Comparison of ENCODE assay signal across 19 cellular contexts in genomic region chr4:93203708-93204107, GRCh38.
A peak's percentile ranks its signal among the peaks of the same experiment; 100 is the strongest.
DNase-seq lines count a peak whose midpoint lies in the region; ATAC-seq, FAIRE-seq and TF ChIP-seq lines count a peak whose summit lies in the region.
"Had no signal": no experiment of that assay in that cellular context is flagged by ENCODE, and none has a peak within 500 bp of the region (broad histone marks: within the 10 kb centered on the region; RNA-seq: fewer than 3 reads in every experiment).

No MANE protein-coding gene starts in this region.

- H3K4me2 ChIP-seq in GM23338, result no peak overlapping the region
- H3K4me2 ChIP-seq: smooth muscle cell had no signal

- no peaks in the 10 kb centered on the region for H3K27me3 Mint-ChIP-seq in GM23338 (ENCODE audit: insufficient read depth, low read depth, poor library complexity)
- H3K27me3 Mint-ChIP-seq: stimulated activated naive CD8-positive, alpha-beta T cell treated with anti-CD3 and anti-CD28 coated beads, Interleukin-15, Interleukin-2, amounts not matched to agents 100 ng/mL and 50 ng/mL, for 24 hours had no signal

- H3K4me1 ChIP-seq in GM23338 (ENCODE audit: insufficient read depth), result peaks cover 7% of the 10 kb centered on the region
- H3K4me1 ChIP-seq: vagina had no signal

- FAIRE-seq in RCC 7860 (lab: Jason Lieb, UNC), result no peak

- no peaks in the 10 kb centered on the region for H3K9me2 ChIP-seq in GM23338 (ENCODE audit: insufficient read depth)

- no peaks in the 10 kb centered on the region for H3K36me3 Mint-ChIP-seq in GM23338 (ENCODE audit: low read depth)
- no peaks in the 10 kb centered on the region for H3K36me3 Mint-ChIP-seq in stimulated activated effector memory CD8-positive, alpha-beta T cell treated with anti-CD3 and anti-CD28 coated beads, Interleukin-12 subunit alpha, Interleukin-12 subunit beta, amount 100 ng/mL, for 72 hours

- H3K79me2 ChIP-seq in GM23338 (replicated peaks; ENCODE audit: insufficient read depth), result no peaks in the 10 kb centered on the region

- H3K4me3 ChIP-seq in GM23338, result no peak overlapping the region
- H3K4me3 ChIP-seq in fibroblast of mammary gland (ENCODE audit: control insufficient read depth, low read depth, low read length), result no peak overlapping the region
- H3K4me3 ChIP-seq in dorsolateral prefrontal cortex, result no peak overlapping the region
- H3K4me3 ChIP-seq: smooth muscle cell, vagina had no signal

- no peak overlapping the region for H3K27ac Mint-ChIP-seq in GM23338
- H3K27ac Mint-ChIP-seq in stimulated activated effector memory CD8-positive, alpha-beta T cell treated with anti-CD3 and anti-CD28 coated beads, Interleukin-12 subunit alpha, Interleukin-12 subunit beta, amount 100 ng/mL, for 72 hours, result no peak overlapping the region
- H3K27ac Mint-ChIP-seq: activated naive CD4-positive, alpha-beta T cell treated with anti-CD3 and anti-CD28 coated beads for 36 hours; stimulated activated naive CD8-positive, alpha-beta T cell treated with anti-CD3 and anti-CD28 coated beads, Interleukin-15, Interleukin-2, amounts not matched to agents 100 ng/mL and 50 ng/mL, for 24 hours had no signal

- no peaks in the 10 kb centered on the region for H3K36me3 ChIP-seq in GM23338 (ENCODE audit: insufficient read depth)
- H3K36me3 ChIP-seq: vagina had no signal

- intact Hi-C loops in dorsolateral prefrontal cortex (cut with DNase I), result no loop called here

- TF ChIP-seq CTCF in GM23338 (conservative IDR thresholded peaks at IDR 0.05; ENCODE audit: low read depth in 2 of 2), result no peak
- TF ChIP-seq CTCF in fibroblast of mammary gland (conservative IDR thresholded peaks at IDR 0.05; ENCODE audit: control insufficient read depth, insufficient read depth, low read depth, low read length), result no peak
- TF ChIP-seq CTCF in dorsolateral prefrontal cortex (IDR thresholded peaks at IDR 0.05 in 54 of 56, conservative IDR thresholded peaks at IDR 0.05 in 2 of 56; ENCODE audit: low read depth in 1 of 56, partially characterized antibody in 56 of 56), result no peak

- H3K4me3 Mint-ChIP-seq in GM23338, result no peak overlapping the region
- no peak overlapping the region for H3K4me3 Mint-ChIP-seq in stimulated activated effector memory CD8-positive, alpha-beta T cell treated with anti-CD3 and anti-CD28 coated beads, Interleukin-12 subunit alpha, Interleukin-12 subunit beta, amount 100 ng/mL, for 72 hours
- H3K4me3 Mint-ChIP-seq: activated naive CD4-positive, alpha-beta T cell treated with anti-CD3 and anti-CD28 coated beads for 36 hours; stimulated activated naive CD8-positive, alpha-beta T cell treated with anti-CD3 and anti-CD28 coated beads, Interleukin-15, Interleukin-2, amounts not matched to agents 100 ng/mL and 50 ng/mL, for 24 hours had no signal

- peaks cover 23% of the 10 kb centered on the region; the same call in 2 of the 3 replicates for H3K4me1 Mint-ChIP-seq in GM23338
- no peaks in the 10 kb centered on the region for H3K4me1 Mint-ChIP-seq in stimulated activated effector memory CD8-positive, alpha-beta T cell treated with anti-CD3 and anti-CD28 coated beads, Interleukin-12 subunit alpha, Interleukin-12 subunit beta, amount 100 ng/mL, for 72 hours

- peak; percentile 71 for ATAC-seq in GM23338
- no peak for ATAC-seq in stimulated activated effector memory CD8-positive, alpha-beta T cell treated with anti-CD3 and anti-CD28 coated beads, Interleukin-12 subunit alpha, Interleukin-12 subunit beta, amount 100 ng/mL, for 72 hours
- ATAC-seq: PC-3 had no signal

- no peak overlapping the region for H3K27ac ChIP-seq in GM23338 (ENCODE audit: low read depth)
- H3K27ac ChIP-seq in dorsolateral prefrontal cortex, result no peak overlapping the region
- H3K27ac ChIP-seq: vagina had no signal

- no peaks in the 10 kb centered on the region for H3F3A ChIP-seq in GM23338 (replicated peaks; ENCODE audit: low read depth)

- H3K27me3 ChIP-seq in GM23338 (ENCODE audit: insufficient read depth), result no peaks in the 10 kb centered on the region
- no peaks in the 10 kb centered on the region for H3K27me3 ChIP-seq in dorsolateral prefrontal cortex
- H3K27me3 ChIP-seq: vagina had no signal

- no peak overlapping the region for H2AFZ ChIP-seq in GM23338

- no peaks in the 10 kb centered on the region for H3K9me3 Mint-ChIP-seq in GM23338
- peaks cover 6% of the 10 kb centered on the region for H3K9me3 Mint-ChIP-seq in stimulated activated effector memory CD8-positive, alpha-beta T cell treated with anti-CD3 and anti-CD28 coated beads, Interleukin-12 subunit alpha, Interleukin-12 subunit beta, amount 100 ng/mL, for 72 hours

- H4K20me1 ChIP-seq in GM23338 (replicated peaks; ENCODE audit: insufficient read depth), result no peaks in the 10 kb centered on the region

- peak; percentile 45 for DNase-seq in A172 (ENCODE audit: low spot score)
- peak; percentile 68 for DNase-seq in GM23338 (ENCODE audit: low spot score)
- peak; percentile 21 for DNase-seq in RCC 7860 (ENCODE audit: low spot score)
- peak; percentile 39 for DNase-seq in fibroblast of mammary gland (ENCODE audit: low read depth)
- DNase-seq in dorsolateral prefrontal cortex, result no peak
- no peak for DNase-seq in stimulated activated effector memory CD8-positive, alpha-beta T cell treated with anti-CD3 and anti-CD28 coated beads, Interleukin-12 subunit alpha, Interleukin-12 subunit beta, amount 100 ng/mL, for 72 hours (ENCODE audit: low spot score in 2 of 2)
- DNase-seq in activated CD4-positive, alpha-beta T cell treated with anti-CD3 and anti-CD28 coated beads, Interleukin-2, amount 50 U/mL, for 48 hours, result no peak
- no peak for DNase-seq in H4 (ENCODE audit: low spot score)
- DNase-seq: activated CD8-positive, alpha-beta memory T cell treated with anti-CD3 and anti-CD28 coated beads, Interleukin-2, amount 50 U/mL, for 4 hours; activated naive CD4-positive, alpha-beta T cell treated with anti-CD3 and anti-CD28 coated beads for 36 hours; COR-L47; foreskin melanocyte; kidney; NCI-H226; PC-3; T-helper 1 cell had no signal

TF ChIP-seq in GM23338, 12 proteins besides CTCF, POLR2A, EP300 and RAD21:
- TF ChIP-seq CREB1 (CRISPR knock-in tag; IDR thresholded peaks at IDR 0.05; ENCODE audit: low read depth) (peak; percentile 71), ZNF462 (CRISPR knock-in tag; IDR thresholded peaks at IDR 0.05) (no peak)

Comparison
In these comparisons a context has a peak if more than half of its experiments do, and no peak if none do; other contexts are left out.
1. DNase-seq: peak in A172 (single experiment), GM23338 (single experiment), RCC 7860 (single experiment) and fibroblast of mammary gland (single experiment); none in dorsolateral prefrontal cortex (0 of 10), stimulated activated effector memory CD8-positive, alpha-beta T cell treated with anti-CD3 and anti-CD28 coated beads, Interleukin-12 subunit alpha, Interleukin-12 subunit beta, amount 100 ng/mL, for 72 hours (0 of 2), activated CD4-positive, alpha-beta T cell treated with anti-CD3 and anti-CD28 coated beads, Interleukin-2, amount 50 U/mL, for 48 hours (0 of 2) and H4 (single experiment).